Comparison of ENCODE assay signal across 17 cellular contexts in the genomic region with DNA sequence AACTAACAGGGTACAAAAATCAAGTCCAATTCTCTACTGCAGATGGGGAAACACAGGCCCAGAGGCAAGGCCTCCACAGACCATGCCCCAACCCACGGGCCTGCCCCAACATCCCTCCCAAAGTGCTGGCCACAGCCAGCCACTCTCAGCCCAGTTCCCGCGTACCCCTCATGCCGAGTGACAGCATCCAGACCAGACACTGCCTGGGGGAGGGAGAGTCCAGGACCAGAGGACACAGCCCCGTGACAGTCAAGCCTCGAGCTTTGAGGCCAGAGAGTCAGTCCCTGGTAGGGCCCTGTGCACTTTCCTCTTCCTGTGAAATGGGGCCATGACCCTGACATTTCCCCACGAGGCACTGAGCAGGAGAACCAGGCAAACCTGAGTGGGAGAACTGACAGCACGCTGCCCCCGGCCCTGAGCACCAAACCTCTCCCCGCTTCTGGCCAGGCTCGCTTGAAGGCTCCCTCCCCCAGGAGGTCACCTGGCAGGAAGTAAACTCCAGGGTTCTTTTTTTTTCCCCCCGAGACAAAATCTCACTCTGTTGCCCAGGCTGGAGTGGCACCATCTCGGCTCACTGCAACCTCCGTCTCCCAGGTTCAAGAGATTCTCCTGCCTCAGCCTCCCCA. TPM values are rescaled to one million over a fixed set of nuclear protein-coding genes. Genes with fewer than 3 reads are reported as not detected.
DNase-seq lines count a peak whose midpoint lies in the region; ATAC-seq and TF ChIP-seq lines count a peak whose summit lies in the region.
"Had no signal": no experiment of that assay in that cellular context is flagged by ENCODE, and none has a peak within 500 bp of the region (broad histone marks: within the 10 kb centered on the region; RNA-seq: fewer than 3 reads in every experiment).

No MANE protein-coding gene starts in this region.

- H3K27me3 ChIP-seq in ascending aorta (no peaks in the 10 kb centered on the region), thoracic aorta (replicated peaks; ENCODE audit: insufficient read depth) (no peaks in the 10 kb centered on the region)
- H3K27me3 ChIP-seq: heart left ventricle, pancreas had no signal

- H3K9me3 ChIP-seq in ascending aorta = no peaks in the 10 kb centered on the region
- H3K9me3 ChIP-seq in thoracic aorta = no peaks in the 10 kb centered on the region
- H3K9me3 ChIP-seq: heart left ventricle, pancreas had no signal

- H3K4me3 ChIP-seq in ascending aorta (peak overlapping the region; percentile 23 to 93), thoracic aorta (peak overlapping the region; percentile 91)
- H3K4me3 ChIP-seq: pancreas had no signal

- peaks cover 39 to 61% of the 10 kb centered on the region in 2 donors for H3K36me3 ChIP-seq in ascending aorta
- peaks cover 41% of the 10 kb centered on the region for H3K36me3 ChIP-seq in thoracic aorta
- H3K36me3 ChIP-seq: pancreas had no signal

- no peak overlapping the region for H3K4me3 Mint-ChIP-seq in activated naive CD8-positive, alpha-beta T cell treated with anti-CD3 and anti-CD28 coated beads, Interleukin-2, amount 10 ng/mL, durations not matched to agents 7 days and 5 days
- no peak overlapping the region for H3K4me3 Mint-ChIP-seq in activated naive CD8-positive, alpha-beta T cell treated with anti-CD3 and anti-CD28 coated beads, Interleukin-2, amount 50 U/mL, for 24 hours
- no peak overlapping the region for H3K4me3 Mint-ChIP-seq in nephron
- H3K4me3 Mint-ChIP-seq in activated T-helper 2 cell treated with anti-CD3 and anti-CD28 coated beads, Interferon-gamma antibody, Interleukin-2, Interleukin-4, amounts not matched to agents 10 μg/mL and 5 μg/mL and 100 μg/mL, durations not matched to agents 14 hours and 24 hours and 36 hours (ENCODE audit: low read depth) = no peak overlapping the region
- H3K4me3 Mint-ChIP-seq: activated CD8-positive, alpha-beta memory T cell treated with anti-CD3 and anti-CD28 coated beads, Interleukin-2, amount 10 ng/mL, durations not matched to agents 7 days and 5 days had no signal

- intact Hi-C loops in ascending aorta (cut with DNase I) = no loop called here
- intact Hi-C loops in activated T-helper 2 cell treated with anti-CD3 and anti-CD28 coated beads, Interferon-gamma antibody, Interleukin-2, Interleukin-4, amounts not matched to agents 10 μg/mL and 5 μg/mL and 100 μg/mL, durations not matched to agents 14 hours and 24 hours and 36 hours (cut with micrococcal nuclease) = no loop called here

- no peaks in the 10 kb centered on the region for H3K27me3 Mint-ChIP-seq in activated naive CD8-positive, alpha-beta T cell treated with anti-CD3 and anti-CD28 coated beads, Interleukin-2, amount 10 ng/mL, durations not matched to agents 7 days and 5 days
- H3K27me3 Mint-ChIP-seq in activated naive CD8-positive, alpha-beta T cell treated with anti-CD3 and anti-CD28 coated beads, Interleukin-2, amount 50 U/mL, for 24 hours = no peaks in the 10 kb centered on the region
- no peaks in the 10 kb centered on the region for H3K27me3 Mint-ChIP-seq in nephron (ENCODE audit: low read depth)
- H3K27me3 Mint-ChIP-seq in activated T-helper 2 cell treated with anti-CD3 and anti-CD28 coated beads, Interferon-gamma antibody, Interleukin-2, Interleukin-4, amounts not matched to agents 10 μg/mL and 5 μg/mL and 100 μg/mL, durations not matched to agents 14 hours and 24 hours and 36 hours (ENCODE audit: low read depth) = no peaks in the 10 kb centered on the region
- H3K27me3 Mint-ChIP-seq: activated CD8-positive, alpha-beta memory T cell treated with anti-CD3 and anti-CD28 coated beads, Interleukin-2, amount 10 ng/mL, durations not matched to agents 7 days and 5 days had no signal

- peaks cover 2% of the 10 kb centered on the region for H3K4me1 Mint-ChIP-seq in activated naive CD8-positive, alpha-beta T cell treated with anti-CD3 and anti-CD28 coated beads, Interleukin-2, amount 10 ng/mL, durations not matched to agents 7 days and 5 days
- no peaks in the 10 kb centered on the region for H3K4me1 Mint-ChIP-seq in activated naive CD8-positive, alpha-beta T cell treated with anti-CD3 and anti-CD28 coated beads, Interleukin-2, amount 50 U/mL, for 24 hours
- peaks cover 19% of the 10 kb centered on the region for H3K4me1 Mint-ChIP-seq in nephron
- no peaks in the 10 kb centered on the region for H3K4me1 Mint-ChIP-seq in activated T-helper 2 cell treated with anti-CD3 and anti-CD28 coated beads, Interferon-gamma antibody, Interleukin-2, Interleukin-4, amounts not matched to agents 10 μg/mL and 5 μg/mL and 100 μg/mL, durations not matched to agents 14 hours and 24 hours and 36 hours (ENCODE audit: low read depth)
- H3K4me1 Mint-ChIP-seq: activated CD8-positive, alpha-beta memory T cell treated with anti-CD3 and anti-CD28 coated beads, Interleukin-2, amount 10 ng/mL, durations not matched to agents 7 days and 5 days had no signal

- no peak for ATAC-seq in activated naive CD8-positive, alpha-beta T cell treated with anti-CD3 and anti-CD28 coated beads, Interleukin-2, amount 10 ng/mL, durations not matched to agents 7 days and 5 days (ENCODE audit: low read depth)
- ATAC-seq in activated naive CD8-positive, alpha-beta T cell treated with anti-CD3 and anti-CD28 coated beads, Interleukin-2, amount 50 U/mL, for 24 hours = no peak
- ATAC-seq in thoracic aorta (ENCODE audit: insufficient number of reproducible peaks, low FRiP score, low read depth) (no peak), GM21367 (IDR thresholded peaks at IDR 0.05; ENCODE audit: unreplicated experiment) (no peak)
- ATAC-seq: activated CD8-positive, alpha-beta memory T cell treated with anti-CD3 and anti-CD28 coated beads, Interleukin-2, amount 10 ng/mL, durations not matched to agents 7 days and 5 days; heart left ventricle; left lobe of liver; pancreas had no signal

- DNase-seq in activated naive CD8-positive, alpha-beta T cell treated with anti-CD3 and anti-CD28 coated beads, Interleukin-2, amount 10 ng/mL, durations not matched to agents 7 days and 5 days = no peak
- no peak for DNase-seq in activated naive CD8-positive, alpha-beta T cell treated with anti-CD3 and anti-CD28 coated beads, Interleukin-2, amount 50 U/mL, for 24 hours
- DNase-seq in ascending aorta (ENCODE audit: low spot score in 2 of 2) = no peak
- DNase-seq in thoracic aorta (ENCODE audit: low spot score) = no peak
- DNase-seq in substantia nigra (lab: John Stamatoyannopoulos, UW) = no peak
- no peak for DNase-seq in activated T-helper 2 cell treated with anti-CD3 and anti-CD28 coated beads, Interferon-gamma antibody, Interleukin-2, Interleukin-4, amounts not matched to agents 10 μg/mL and 5 μg/mL and 100 μg/mL, durations not matched to agents 14 hours and 24 hours and 36 hours (ENCODE audit: low spot score)
- DNase-seq: activated CD4-positive, alpha-beta T cell treated with anti-CD3 and anti-CD28 coated beads for 4 hours; activated CD8-positive, alpha-beta memory T cell treated with anti-CD3 and anti-CD28 coated beads, Interleukin-2, amount 10 ng/mL, durations not matched to agents 7 days and 5 days; dermis blood vessel endothelial cell; heart left ventricle; NCI-H2107; NCI-H524 treated with DMSO at 0.1 percent for 48 hours; stimulated activated naive CD4-positive, alpha-beta T cell had no signal

- no peaks in the 10 kb centered on the region for H3K36me3 Mint-ChIP-seq in activated naive CD8-positive, alpha-beta T cell treated with anti-CD3 and anti-CD28 coated beads, Interleukin-2, amount 10 ng/mL, durations not matched to agents 7 days and 5 days
- H3K36me3 Mint-ChIP-seq in activated naive CD8-positive, alpha-beta T cell treated with anti-CD3 and anti-CD28 coated beads, Interleukin-2, amount 50 U/mL, for 24 hours (ENCODE audit: low read depth) = no peaks in the 10 kb centered on the region
- H3K36me3 Mint-ChIP-seq in nephron (ENCODE audit: low read depth) = peaks cover 9% of the 10 kb centered on the region
- no peaks in the 10 kb centered on the region for H3K36me3 Mint-ChIP-seq in activated T-helper 2 cell treated with anti-CD3 and anti-CD28 coated beads, Interferon-gamma antibody, Interleukin-2, Interleukin-4, amounts not matched to agents 10 μg/mL and 5 μg/mL and 100 μg/mL, durations not matched to agents 14 hours and 24 hours and 36 hours (ENCODE audit: low read depth)
- H3K36me3 Mint-ChIP-seq: activated CD8-positive, alpha-beta memory T cell treated with anti-CD3 and anti-CD28 coated beads, Interleukin-2, amount 10 ng/mL, durations not matched to agents 7 days and 5 days had no signal

- H3K4me1 ChIP-seq in ascending aorta (peaks cover 11 to 47% of the 10 kb centered on the region in 2 donors), thoracic aorta (ENCODE audit: control insufficient read depth in 1 of 2, low read depth in 2 of 2) (peaks cover 12 to 76% of the 10 kb centered on the region in 2 donors)
- H3K4me1 ChIP-seq: pancreas had no signal

- H3K9me3 Mint-ChIP-seq in activated naive CD8-positive, alpha-beta T cell treated with anti-CD3 and anti-CD28 coated beads, Interleukin-2, amount 10 ng/mL, durations not matched to agents 7 days and 5 days = no peaks in the 10 kb centered on the region
- no peaks in the 10 kb centered on the region for H3K9me3 Mint-ChIP-seq in activated naive CD8-positive, alpha-beta T cell treated with anti-CD3 and anti-CD28 coated beads, Interleukin-2, amount 50 U/mL, for 24 hours
- H3K9me3 Mint-ChIP-seq in nephron = no peaks in the 10 kb centered on the region
- H3K9me3 Mint-ChIP-seq in activated T-helper 2 cell treated with anti-CD3 and anti-CD28 coated beads, Interferon-gamma antibody, Interleukin-2, Interleukin-4, amounts not matched to agents 10 μg/mL and 5 μg/mL and 100 μg/mL, durations not matched to agents 14 hours and 24 hours and 36 hours = no peaks in the 10 kb centered on the region

- TF ChIP-seq CTCF in ascending aorta (IDR thresholded peaks at IDR 0.05) = no peak
- TF ChIP-seq CTCF in nephron (IDR thresholded peaks at IDR 0.05; ENCODE audit: unreplicated experiment in 3 of 3) = no peak
- TF ChIP-seq CTCF in thoracic aorta (IDR thresholded peaks at IDR 0.05) = no peak

- peak overlapping the region; percentile 48 for H3K27ac Mint-ChIP-seq in activated naive CD8-positive, alpha-beta T cell treated with anti-CD3 and anti-CD28 coated beads, Interleukin-2, amount 10 ng/mL, durations not matched to agents 7 days and 5 days
- H3K27ac Mint-ChIP-seq in activated naive CD8-positive, alpha-beta T cell treated with anti-CD3 and anti-CD28 coated beads, Interleukin-2, amount 50 U/mL, for 24 hours = no peak overlapping the region
- peak overlapping the region in 2 of 3 experiments; percentile 46 to 57 for H3K27ac Mint-ChIP-seq in nephron
- H3K27ac Mint-ChIP-seq in activated T-helper 2 cell treated with anti-CD3 and anti-CD28 coated beads, Interferon-gamma antibody, Interleukin-2, Interleukin-4, amounts not matched to agents 10 μg/mL and 5 μg/mL and 100 μg/mL, durations not matched to agents 14 hours and 24 hours and 36 hours = no peak overlapping the region
- H3K27ac Mint-ChIP-seq: activated CD8-positive, alpha-beta memory T cell treated with anti-CD3 and anti-CD28 coated beads, Interleukin-2, amount 10 ng/mL, durations not matched to agents 7 days and 5 days had no signal

- POLR2A ChIA-PET in activated naive CD8-positive, alpha-beta T cell treated with anti-CD3 and anti-CD28 coated beads, Interleukin-2, amount 10 ng/mL, durations not matched to agents 7 days and 5 days (lab: Charles Lee) = no interaction called here

- H3K27ac ChIP-seq in ascending aorta = peak overlapping the region; percentile 77 to 98
- peak overlapping the region; percentile 38 to 57 for H3K27ac ChIP-seq in thoracic aorta
- H3K27ac ChIP-seq in substantia nigra (ENCODE audit: low read depth, low read length, poor library complexity, severe bottlenecking) = no peak overlapping the region
- H3K27ac ChIP-seq: pancreas had no signal

RNA-seq across cellular contexts. Expression of gene MYL9, which starts 4.9 kb away (rescaled TPM):
- under 1 TPM; 0.51 to 0.61 TPM for total RNA-seq in activated naive CD8-positive, alpha-beta T cell treated with anti-CD3 and anti-CD28 coated beads, Interleukin-2, amount 10 ng/mL, durations not matched to agents 7 days and 5 days
- total RNA-seq in ascending aorta = 717 TPM
- 1,000 to 10,000 TPM in 1 of 2 donors, 100 to 1,000 TPM in 1; 531 to 1,491 TPM for total RNA-seq in thoracic aorta
- 4.0 and 4.2 TPM in 2 replicates for total RNA-seq in activated T-helper 2 cell treated with anti-CD3 and anti-CD28 coated beads, Interferon-gamma antibody, Interleukin-2, Interleukin-4, amounts not matched to agents 10 μg/mL and 5 μg/mL and 100 μg/mL, durations not matched to agents 14 hours and 24 hours and 36 hours

RNA-seq across cellular contexts. Expression of gene TGIF2, which starts 27.2 kb away (rescaled TPM):
- total RNA-seq in activated naive CD8-positive, alpha-beta T cell treated with anti-CD3 and anti-CD28 coated beads, Interleukin-2, amount 10 ng/mL, durations not matched to agents 7 days and 5 days = 10 to 100 TPM; 32.2 to 33.1 TPM
- total RNA-seq in ascending aorta (29.8 TPM), thoracic aorta (10 to 100 TPM; 13.4 to 14.2 TPM)
- total RNA-seq in activated T-helper 2 cell treated with anti-CD3 and anti-CD28 coated beads, Interferon-gamma antibody, Interleukin-2, Interleukin-4, amounts not matched to agents 10 μg/mL and 5 μg/mL and 100 μg/mL, durations not matched to agents 14 hours and 24 hours and 36 hours = 44.3 and 50.6 TPM in 2 replicates

RNA-seq across cellular contexts. Expression of gene RAB5IF, which starts 59.4 kb away (rescaled TPM):
- 10 to 100 TPM; 73.1 to 76.1 TPM for total RNA-seq in activated naive CD8-positive, alpha-beta T cell treated with anti-CD3 and anti-CD28 coated beads, Interleukin-2, amount 10 ng/mL, durations not matched to agents 7 days and 5 days
- total RNA-seq in ascending aorta (28.4 TPM), thoracic aorta (10 to 100 TPM; 52.0 to 72.1 TPM)
- 94.5 and 99.0 TPM in 2 replicates for total RNA-seq in activated T-helper 2 cell treated with anti-CD3 and anti-CD28 coated beads, Interferon-gamma antibody, Interleukin-2, Interleukin-4, amounts not matched to agents 10 μg/mL and 5 μg/mL and 100 μg/mL, durations not matched to agents 14 hours and 24 hours and 36 hours

Comparison
In these comparisons a context has a peak if more than half of its experiments do, and no peak if none do; other contexts are left out.
1. H3K27ac Mint-ChIP-seq: peak in activated naive CD8-positive, alpha-beta T cell treated with anti-CD3 and anti-CD28 coated beads, Interleukin-2, amount 10 ng/mL, durations not matched to agents 7 days and 5 days (single experiment) and nephron (2 of 3); none in activated naive CD8-positive, alpha-beta T cell treated with anti-CD3 and anti-CD28 coated beads, Interleukin-2, amount 50 U/mL, for 24 hours (single experiment) and activated T-helper 2 cell treated with anti-CD3 and anti-CD28 coated beads, Interferon-gamma antibody, Interleukin-2, Interleukin-4, amounts not matched to agents 10 μg/mL and 5 μg/mL and 100 μg/mL, durations not matched to agents 14 hours and 24 hours and 36 hours (single experiment).
2. RNA of gene MYL9, which starts 4.9 kb away (total RNA-seq): 531 to 1,491 TPM in thoracic aorta and 717 TPM in ascending aorta (single experiment); 4.0 to 4.2 TPM in activated T-helper 2 cell treated with anti-CD3 and anti-CD28 coated beads, Interferon-gamma antibody, Interleukin-2, Interleukin-4, amounts not matched to agents 10 μg/mL and 5 μg/mL and 100 μg/mL, durations not matched to agents 14 hours and 24 hours and 36 hours and 0.51 to 0.61 TPM in activated naive CD8-positive, alpha-beta T cell treated with anti-CD3 and anti-CD28 coated beads, Interleukin-2, amount 10 ng/mL, durations not matched to agents 7 days and 5 days; every median in the first group is over 100 times any median in the second.